ENCODE assay signal across 8 cellular contexts in genomic region chr12:9221011-9221410, GRCh38. TPM values are rescaled to one million over a fixed set of nuclear protein-coding genes. Genes with fewer than 3 reads are reported as not detected.
"Had no signal": no experiment of that assay in that cellular context is flagged by ENCODE, and none has a peak within 500 bp of the region (broad histone marks: within the 10 kb centered on the region; RNA-seq: fewer than 3 reads in every experiment).

No MANE protein-coding gene starts in this region.

RNA-seq across cellular contexts. Expression of gene PZP, which starts 12.8 kb away (rescaled TPM):
- total RNA-seq: K562, M059J, NCI-H460, OCI-LY7, PC-9, RPMI7951, SJSA1 had no signal
- polyA plus RNA-seq: SK-N-SH had no signal
